Comparison of ENCODE assay signal across 8 cellular contexts in the genomic region with DNA sequence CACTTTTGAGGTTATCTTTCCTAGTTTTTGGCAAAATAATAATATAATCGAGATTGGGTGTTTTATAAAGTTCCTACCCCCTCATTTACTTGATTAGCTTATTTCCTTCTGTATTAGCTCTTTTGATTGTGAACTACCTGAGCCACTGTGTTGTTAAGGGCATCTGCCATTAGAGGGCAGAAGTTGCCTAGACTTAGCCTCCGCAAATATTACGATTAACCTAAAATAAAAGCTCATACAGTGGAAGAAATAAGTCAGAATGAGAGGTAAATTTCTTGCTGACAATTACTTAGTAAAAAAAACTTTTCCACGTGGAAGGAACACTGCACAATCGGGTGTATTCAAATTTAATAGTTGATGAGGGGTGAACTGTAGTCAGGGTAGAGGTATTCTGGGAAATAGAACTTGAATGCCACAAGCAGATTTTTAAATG. TPM values are rescaled to one million over a fixed set of nuclear protein-coding genes. Genes with fewer than 3 reads are reported as not detected.
DNase-seq lines count a peak whose midpoint lies in the region; ATAC-seq and TF ChIP-seq lines count a peak whose summit lies in the region.

No MANE protein-coding gene starts in this region.

- peak; percentile 69 for DNase-seq in CD1c-positive myeloid dendritic cell (ENCODE audit: extremely low spot score)
- peak; percentile 9 for DNase-seq in NCI-H510A (lab: John Stamatoyannopoulos, UW)
- peak; percentile 30 for DNase-seq in activated T-helper 1 cell treated with anti-CD3 and anti-CD28 coated beads, Interleukin-12 subunit alpha, Interleukin-12 subunit beta, Interleukin-2, Interleukin-4 antibody, amounts not matched to agents 30 ng/mL and 10 ng/mL and 1 ng/mL, durations not matched to agents 14 hours and 24 hours and 36 hours (ENCODE audit: low spot score)
- DNase-seq in foreskin fibroblast, result peak; percentile 39 to 78

- intact Hi-C loops in activated T-helper 1 cell treated with anti-CD3 and anti-CD28 coated beads, Interleukin-12 subunit alpha, Interleukin-12 subunit beta, Interleukin-2, Interleukin-4 antibody, amounts not matched to agents 30 ng/mL and 10 ng/mL and 1 ng/mL, durations not matched to agents 14 hours and 24 hours and 36 hours (cut with micrococcal nuclease), result loop anchor here (1.0 to 10.0 kb wide), 8 partner anchors 36 to 877 kb away; a partner anchor contains a TSS

- no peaks in the 10 kb centered on the region for H3K36me3 ChIP-seq in parathyroid adenoma (ENCODE audit: control insufficient read depth, insufficient read depth, low read length)

- H3K4me2 ChIP-seq in parathyroid adenoma (ENCODE audit: low read length), result peak overlapping the region; percentile 63

- no peaks in the 10 kb centered on the region for H3K9me3 ChIP-seq in parathyroid adenoma (ENCODE audit: control insufficient read depth, low read length)

- ATAC-seq in GM19351 (IDR thresholded peaks at IDR 0.05; ENCODE audit: unreplicated experiment), result peak; percentile 24
- no peak for ATAC-seq in HG03139 (IDR thresholded peaks at IDR 0.05; ENCODE audit: unreplicated experiment)
- ATAC-seq in GM21381 (IDR thresholded peaks at IDR 0.05; ENCODE audit: unreplicated experiment), result no peak

- peaks cover 39% of the 10 kb centered on the region for H3K36me3 Mint-ChIP-seq in activated T-helper 1 cell treated with anti-CD3 and anti-CD28 coated beads, Interleukin-12 subunit alpha, Interleukin-12 subunit beta, Interleukin-2, Interleukin-4 antibody, amounts not matched to agents 30 ng/mL and 10 ng/mL and 1 ng/mL, durations not matched to agents 14 hours and 24 hours and 36 hours (ENCODE audit: low read depth)

- H3K4me3 ChIP-seq in foreskin fibroblast (ENCODE audit: low read depth in 1 of 2, low read length in 2 of 2), result peak overlapping the region; percentile 80 to 85
- peak overlapping the region; percentile 98 for H3K4me3 ChIP-seq in parathyroid adenoma (ENCODE audit: low read depth, low read length)

- H3K4me1 Mint-ChIP-seq in activated T-helper 1 cell treated with anti-CD3 and anti-CD28 coated beads, Interleukin-12 subunit alpha, Interleukin-12 subunit beta, Interleukin-2, Interleukin-4 antibody, amounts not matched to agents 30 ng/mL and 10 ng/mL and 1 ng/mL, durations not matched to agents 14 hours and 24 hours and 36 hours (ENCODE audit: low read depth), result peaks cover 49% of the 10 kb centered on the region

- H3K27ac ChIP-seq in parathyroid adenoma, result peak overlapping the region; percentile 99

- TF ChIP-seq CTCF in foreskin fibroblast (IDR thresholded peaks at IDR 0.05; ENCODE audit: low read depth, low read length) (peak; percentile 78), parathyroid adenoma (IDR thresholded peaks at IDR 0.05) (peak; percentile 54)

- peak overlapping the region; percentile 85 for H3K27ac Mint-ChIP-seq in activated T-helper 1 cell treated with anti-CD3 and anti-CD28 coated beads, Interleukin-12 subunit alpha, Interleukin-12 subunit beta, Interleukin-2, Interleukin-4 antibody, amounts not matched to agents 30 ng/mL and 10 ng/mL and 1 ng/mL, durations not matched to agents 14 hours and 24 hours and 36 hours

- no peak overlapping the region for H2AFZ ChIP-seq in parathyroid adenoma

- peaks cover 9% of the 10 kb centered on the region for H3K4me1 ChIP-seq in parathyroid adenoma

- peaks cover 28% of the 10 kb centered on the region for H3K79me2 ChIP-seq in parathyroid adenoma

- no peaks in the 10 kb centered on the region for H3K27me3 ChIP-seq in parathyroid adenoma (ENCODE audit: control insufficient read depth, insufficient read depth, low read length)

- H3K9ac ChIP-seq in parathyroid adenoma, result no peak overlapping the region

- no peaks in the 10 kb centered on the region for H3K9me3 Mint-ChIP-seq in activated T-helper 1 cell treated with anti-CD3 and anti-CD28 coated beads, Interleukin-12 subunit alpha, Interleukin-12 subunit beta, Interleukin-2, Interleukin-4 antibody, amounts not matched to agents 30 ng/mL and 10 ng/mL and 1 ng/mL, durations not matched to agents 14 hours and 24 hours and 36 hours

- H3K27me3 Mint-ChIP-seq in activated T-helper 1 cell treated with anti-CD3 and anti-CD28 coated beads, Interleukin-12 subunit alpha, Interleukin-12 subunit beta, Interleukin-2, Interleukin-4 antibody, amounts not matched to agents 30 ng/mL and 10 ng/mL and 1 ng/mL, durations not matched to agents 14 hours and 24 hours and 36 hours (ENCODE audit: insufficient read depth), result no peaks in the 10 kb centered on the region

- H3K4me3 Mint-ChIP-seq in activated T-helper 1 cell treated with anti-CD3 and anti-CD28 coated beads, Interleukin-12 subunit alpha, Interleukin-12 subunit beta, Interleukin-2, Interleukin-4 antibody, amounts not matched to agents 30 ng/mL and 10 ng/mL and 1 ng/mL, durations not matched to agents 14 hours and 24 hours and 36 hours, result peak overlapping the region; percentile 80

RNA-seq across cellular contexts. Expression of a gene that starts 2.3 kb away (rescaled TPM):
- total RNA-seq in activated T-helper 1 cell treated with anti-CD3 and anti-CD28 coated beads, Interleukin-12 subunit alpha, Interleukin-12 subunit beta, Interleukin-2, Interleukin-4 antibody, amounts not matched to agents 30 ng/mL and 10 ng/mL and 1 ng/mL, durations not matched to agents 14 hours and 24 hours and 36 hours, result 416 and 426 TPM in 2 replicates

Comparison
In these comparisons a context has a peak if more than half of its experiments do, and no peak if none do; other contexts are left out.
1. DNase-seq: peak in every context shown above with its lines; median percentile 69 in CD1c-positive myeloid dendritic cell; 58 in foreskin fibroblast; 30 in activated T-helper 1 cell treated with anti-CD3 and anti-CD28 coated beads, Interleukin-12 subunit alpha, Interleukin-12 subunit beta, Interleukin-2, Interleukin-4 antibody, amounts not matched to agents 30 ng/mL and 10 ng/mL and 1 ng/mL, durations not matched to agents 14 hours and 24 hours and 36 hours; 9 in NCI-H510A.